Comparison of ENCODE assay signal across 15 cellular contexts in genomic region chr2:85913854-85914524, GRCh38. TPM values are rescaled to one million over a fixed set of nuclear protein-coding genes. Genes with fewer than 3 reads are reported as not detected.
DNase-seq lines count a peak whose midpoint lies in the region; ATAC-seq and TF ChIP-seq lines count a peak whose summit lies in the region.
"Had no signal": no experiment of that assay in that cellular context is flagged by ENCODE, and none has a peak within 500 bp of the region (broad histone marks: within the 10 kb centered on the region; RNA-seq: fewer than 3 reads in every experiment).

No MANE protein-coding gene starts in this region.

- H3K27ac Mint-ChIP-seq in progenitor cell of endocrine pancreas: no peak overlapping the region

- intact Hi-C loops in dorsolateral prefrontal cortex (cut with DNase I): no loop called here
- intact Hi-C loops in right cardiac atrium (cut with DNase I): no loop called here

- H3K4me1 Mint-ChIP-seq in progenitor cell of endocrine pancreas (ENCODE audit: low read depth): peaks cover 6% of the 10 kb centered on the region

- H3K4me1 ChIP-seq in right cardiac atrium (ENCODE audit: control insufficient read depth, insufficient read depth, low read length): peaks cover 7% of the 10 kb centered on the region
- peaks cover 33% of the 10 kb centered on the region for H3K4me1 ChIP-seq in suprapubic skin
- H3K4me1 ChIP-seq: Caco-2 had no signal

- H3K27me3 ChIP-seq in dorsolateral prefrontal cortex (no peaks in the 10 kb centered on the region), right cardiac atrium (ENCODE audit: control insufficient read depth, insufficient read depth) (no peaks in the 10 kb centered on the region), suprapubic skin (no peaks in the 10 kb centered on the region)
- H3K27me3 ChIP-seq: right lobe of liver had no signal

- DNase-seq in M059J (ENCODE audit: low read depth) (peak; percentile 59), dorsolateral prefrontal cortex (no peak), right cardiac atrium (no peak), suprapubic skin (ENCODE audit: low spot score in 2 of 2) (no peak), progenitor cell of endocrine pancreas (ENCODE audit: low spot score, unreplicated experiment) (no peak), NCI-H1092 treated with DMSO at 0.1 percent for 48 hours (lab: John Stamatoyannopoulos, UW) (no peak)
- no peak for DNase-seq in stimulated activated naive CD4-positive, alpha-beta T cell treated with Interleukin-2 at 50 U/mL for 16 hours (lab: John Stamatoyannopoulos, UW)
- DNase-seq: activated gamma-delta T cell treated with Interleukin-2 at 50 U/mL for 16 hours; Caco-2; naive thymus-derived CD8-positive, alpha-beta T cell; NCI-H1048; NCI-H446 treated with DMSO at 0.1 percent for 48 hours; right lobe of liver; SHP77 treated with DMSO at 0.1 percent for 48 hours had no signal

- H3K27ac ChIP-seq in dorsolateral prefrontal cortex (peak overlapping the region in 39 of 59 donors; percentile 15 to 93 (median 81)), right cardiac atrium (ENCODE audit: low read length) (peak overlapping the region; percentile 35), suprapubic skin (peak overlapping the region; percentile 39)
- H3K27ac ChIP-seq: thoracic aorta had no signal

- no peaks in the 10 kb centered on the region for H3K36me3 ChIP-seq in suprapubic skin
- H3K36me3 ChIP-seq: right lobe of liver, thoracic aorta had no signal

- H3K4me3 Mint-ChIP-seq in progenitor cell of endocrine pancreas (ENCODE audit: low read depth): no peak overlapping the region
- H3K4me3 Mint-ChIP-seq: naive thymus-derived CD8-positive, alpha-beta T cell had no signal

- WGBS in right cardiac atrium: 97% methylated on average over 2 of the region's 2 CpGs
- WGBS in suprapubic skin: 95% methylated on average over 2 of the region's 2 CpGs

- TF ChIP-seq CTCF in dorsolateral prefrontal cortex (IDR thresholded peaks at IDR 0.05 in 54 of 56, conservative IDR thresholded peaks at IDR 0.05 in 2 of 56; ENCODE audit: low read depth in 1 of 56, partially characterized antibody in 56 of 56) (no peak), suprapubic skin (IDR thresholded peaks at IDR 0.05) (no peak), progenitor cell of endocrine pancreas (IDR thresholded peaks at IDR 0.05; ENCODE audit: unreplicated experiment) (no peak)

- H3K9me3 Mint-ChIP-seq in progenitor cell of endocrine pancreas (ENCODE audit: low read depth): no peaks in the 10 kb centered on the region
- H3K9me3 Mint-ChIP-seq: naive thymus-derived CD8-positive, alpha-beta T cell had no signal

- no peak for TF ChIP-seq POLR2A in suprapubic skin (IDR thresholded peaks at IDR 0.05)

- H3K9me3 ChIP-seq in right cardiac atrium (ENCODE audit: control insufficient read depth, low read length) (no peaks in the 10 kb centered on the region), suprapubic skin (no peaks in the 10 kb centered on the region)
- H3K9me3 ChIP-seq: Caco-2, right lobe of liver, thoracic aorta had no signal

- H3K27me3 Mint-ChIP-seq in progenitor cell of endocrine pancreas: no peaks in the 10 kb centered on the region
- H3K27me3 Mint-ChIP-seq: naive thymus-derived CD8-positive, alpha-beta T cell had no signal

- ATAC-seq in right cardiac atrium: peak; percentile 63 to 78
- ATAC-seq: naive thymus-derived CD8-positive, alpha-beta T cell had no signal

- TF ChIP-seq EP300 in suprapubic skin (IDR thresholded peaks at IDR 0.05): no peak

- H3K36me3 Mint-ChIP-seq in progenitor cell of endocrine pancreas (ENCODE audit: insufficient read depth): no peaks in the 10 kb centered on the region

- H3K4me3 ChIP-seq in dorsolateral prefrontal cortex (no peak overlapping the region), right cardiac atrium (ENCODE audit: low read length) (no peak overlapping the region), suprapubic skin (no peak overlapping the region)
- H3K4me3 ChIP-seq: right lobe of liver, thoracic aorta had no signal

RNA-seq across cellular contexts. Expression of gene ST3GAL5, which starts 25.2 kb away (rescaled TPM):
- total RNA-seq in M059J (2014; rRNA removed; shearing (Covaris generic)): 21.2 and 30.7 TPM in 2 replicates
- total RNA-seq in dorsolateral prefrontal cortex (100 to 1,000 TPM in 11 of 120 experiments, 10 to 100 TPM in 109; 56.0 to 109 (median 86.7) TPM), right cardiac atrium (10 to 100 TPM in 2 of 4 donors, 1 to 10 TPM in 2; 8.7 to 14.0 (median 9.7) TPM), suprapubic skin (10 to 100 TPM in 3 of 4 donors, 1 to 10 TPM in 1; 9.5 to 17.8 (median 14.8) TPM), progenitor cell of endocrine pancreas (27.3 and 32.5 TPM in 2 replicates)
- polyA plus RNA-seq in right cardiac atrium: 5.4 TPM
